In the genomic region with DNA sequence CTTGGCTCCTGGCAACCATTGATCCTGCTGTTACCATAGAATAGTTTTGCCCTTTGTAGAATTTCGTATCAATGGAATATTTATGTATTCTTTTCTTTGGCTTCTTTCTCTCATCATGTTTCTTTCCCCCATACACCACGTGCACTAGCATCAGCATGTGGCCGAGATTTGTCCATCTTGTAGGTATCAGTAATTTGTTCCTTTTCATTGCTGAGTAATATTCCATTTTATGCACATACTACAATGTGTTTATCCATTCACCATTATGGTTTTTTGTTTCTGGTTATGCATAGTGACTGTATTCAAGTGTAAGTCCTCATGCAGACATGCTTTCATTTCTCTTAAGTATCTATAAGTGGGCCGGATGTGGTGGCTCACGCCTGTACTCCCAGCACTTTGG, we compare ENCODE assay signal across 29 cellular contexts. TPM values are rescaled to one million over a fixed set of nuclear protein-coding genes. Genes with fewer than 3 reads are reported as not detected.
A peak's percentile ranks its signal among the peaks of the same experiment; 100 is the strongest.
DNase-seq lines count a peak whose midpoint lies in the region; ATAC-seq, FAIRE-seq and TF ChIP-seq lines count a peak whose summit lies in the region.
"Had no signal": no experiment of that assay in that cellular context is flagged by ENCODE, and none has a peak within 500 bp of the region (broad histone marks: within the 10 kb centered on the region; RNA-seq: fewer than 3 reads in every experiment).

No MANE protein-coding gene starts in this region.

- no peak for TF ChIP-seq POLR2A in HepG2 (IDR thresholded peaks at IDR 0.05; ENCODE audit: insufficient read depth in 1 of 2, low read depth in 2 of 2, low read length in 2 of 2)
- TF ChIP-seq POLR2A in right lobe of liver (IDR thresholded peaks at IDR 0.05) = no peak

- no peaks in the 10 kb centered on the region for H3K36me3 ChIP-seq in HepG2 (replicated peaks in 1 of 2; ENCODE audit: control insufficient read depth in 1 of 2, insufficient read depth in 2 of 2, low read length in 2 of 2)
- H3K36me3 ChIP-seq in right lobe of liver = peaks cover 0 to 3% (median 0%) of the 10 kb centered on the region in 4 donors
- H3K36me3 ChIP-seq in HEK293 (ENCODE audit: control insufficient read depth in 2 of 2, insufficient read depth in 1 of 2, low read length in 2 of 2) = no peaks in the 10 kb centered on the region; a peak in 1 of 3 replicates

- no peak for FAIRE-seq in HepG2 (lab: Jason Lieb, UNC)
- FAIRE-seq: A204.1, GM12878, GM12892, GM18507 had no signal

- no peaks in the 10 kb centered on the region for H3K4me1 Mint-ChIP-seq in endothelial cell (ENCODE audit: unreplicated experiment)

- H3K27ac ChIP-seq in HepG2 (ENCODE audit: extremely low read length, insufficient read depth, low read length) = peak overlapping the region; percentile 92
- no peak overlapping the region for H3K27ac ChIP-seq in right lobe of liver
- no peak overlapping the region for H3K27ac ChIP-seq in HEK293 (ENCODE audit: extremely low read depth, low read depth, low read length)
- H3K27ac ChIP-seq: BLaER1 had no signal

- no peaks in the 10 kb centered on the region; a peak in 1 of 5 replicates for H3K27me3 ChIP-seq in HepG2 (ENCODE audit: control insufficient read depth in 1 of 2, insufficient read depth in 2 of 2, low read length in 2 of 2)
- no peaks in the 10 kb centered on the region for H3K27me3 ChIP-seq in right lobe of liver

- peaks cover 1% of the 10 kb centered on the region for H3K79me2 ChIP-seq in HepG2 (ENCODE audit: insufficient read depth, low read length)

- no peak overlapping the region for H3K27ac Mint-ChIP-seq in endothelial cell (ENCODE audit: unreplicated experiment)
- H3K27ac Mint-ChIP-seq: CD4-positive, alpha-beta memory T cell; CD4-positive, CD25-positive, alpha-beta regulatory T cell had no signal

- in situ Hi-C loops in HepG2 (cut with HindIII; ENCODE audit: extremely low pct_ligation_motif_present, low pct_unique_long_range_greater_than_20kb) (no loop called here), ACHN (cut with HindIII; ENCODE audit: low pct_ligation_motif_present, low pct_unique_long_range_greater_than_20kb, low sequenced_read_pairs) (no loop called here)

- CTCF ChIA-PET in HepG2 (lab: Yijun Ruan, JAX; ENCODE audit: low intra/inter-chr PET ratio, low total read pairs) (no interaction called here), HEK293 (lab: Yijun Ruan, JAX) (no interaction called here)

- intact Hi-C loops in HepG2 (cut with micrococcal nuclease; ENCODE audit: unreplicated experiment) (loop anchor here (5.0 kb wide), 1 partner anchor 541 kb away; no protein-coding TSS in a partner anchor), right lobe of liver (cut with DNase I) (no loop called here)

- H3K27me3 Mint-ChIP-seq in endothelial cell (ENCODE audit: unreplicated experiment) = no peaks in the 10 kb centered on the region

- peaks cover 8% of the 10 kb centered on the region for H3K36me3 Mint-ChIP-seq in endothelial cell (ENCODE audit: low read depth, unreplicated experiment)

- H3K4me3 ChIP-seq in HepG2 (replicated peaks in 1 of 3; ENCODE audit: insufficient read depth in 1 of 3, low read depth in 2 of 3, low read length in 3 of 3) (no peak overlapping the region), right lobe of liver (no peak overlapping the region), HEK293 (ENCODE audit: low read depth, low read length) (no peak overlapping the region)
- H3K4me3 ChIP-seq: BLaER1, GM12878 had no signal

- TF ChIP-seq RAD21 in HepG2 (CRISPR knock-in tag; IDR thresholded peaks at IDR 0.05) = no peak

- no peak overlapping the region for H2AFZ ChIP-seq in HepG2 (ENCODE audit: low read length)

- BruUV-seq in HepG2 (replicated peaks; lab: Mats Ljungman, UMichigan) = no TSS peak

- POLR2A ChIA-PET in HepG2 (lab: Yijun Ruan, JAX) (no interaction called here), HEK293 (lab: Yijun Ruan, JAX) (no interaction called here)

- H4K20me1 ChIP-seq in HepG2 (ENCODE audit: insufficient read depth, low read length) = no peaks in the 10 kb centered on the region

- peak overlapping the region; percentile 24 for H3K4me3 Mint-ChIP-seq in endothelial cell (ENCODE audit: unreplicated experiment)
- H3K4me3 Mint-ChIP-seq: CD14-positive monocyte; CD4-positive, alpha-beta memory T cell had no signal

- no peak overlapping the region for H3K9ac ChIP-seq in HepG2 (ENCODE audit: insufficient read depth, low read depth, low read length)
- H3K9ac ChIP-seq: BLaER1 had no signal

- TF ChIP-seq EP300 in HepG2 (IDR thresholded peaks at IDR 0.05; ENCODE audit: low read depth in 2 of 2, low read length in 2 of 2) (no peak), HepG2 (CRISPR knock-in tag; IDR thresholded peaks at IDR 0.05; ENCODE audit: borderline replicate concordance) (no peak)

- no peak for DNase-seq in HepG2 (ENCODE audit: low spot score)
- no peak for DNase-seq in right lobe of liver
- no peak for DNase-seq in endothelial cell (ENCODE audit: low spot score)
- DNase-seq in ACHN = no peak
- no peak for DNase-seq in NCI-H1048 (lab: John Stamatoyannopoulos, UW)
- no peak for DNase-seq in stimulated activated CD4-positive, alpha-beta T cell treated with anti-CD3 and anti-CD28 coated beads, Interleukin-4, amount 100 ng/mL, for 4 hours
- DNase-seq: 8988T; BE2C; C1 segment of cervical spinal cord; CD4-positive, alpha-beta memory T cell; CD4-positive, CD25-positive, alpha-beta regulatory T cell; CD8-positive, alpha-beta memory T cell; COR-L47; DMS 273 treated with DMSO at 0.1 percent for 48 hours; DMS153; DMS53; DMS79; DND-41; EL; GDM1 had no signal

- ATAC-seq in HepG2 (no peak), right lobe of liver (no peak)
- ATAC-seq: GM12878 had no signal

- TF ChIP-seq CTCF in HepG2 (CRISPR knock-in tag; IDR thresholded peaks at IDR 0.05) (no peak), right lobe of liver (IDR thresholded peaks at IDR 0.05) (no peak), HEK293 (tag by site-specific recombination; IDR thresholded peaks at IDR 0.05) (no peak), endothelial cell (IDR thresholded peaks at IDR 0.05; ENCODE audit: unreplicated experiment) (no peak)

- H3K4me1 ChIP-seq in HepG2 (ENCODE audit: insufficient read depth, low read length) (peaks cover 71% of the 10 kb centered on the region), right lobe of liver (peaks cover 0 to 4% (median 0%) of the 10 kb centered on the region in 4 donors), HEK293 (ENCODE audit: control insufficient read depth, insufficient read depth, low read length) (no peaks in the 10 kb centered on the region)
- H3K4me1 ChIP-seq: BE2C had no signal

- H3K4me2 ChIP-seq in HepG2 (ENCODE audit: low read depth, low read length) = no peak overlapping the region
- H3K4me2 ChIP-seq: BLaER1 had no signal

- no peaks in the 10 kb centered on the region for H3K9me3 Mint-ChIP-seq in endothelial cell (ENCODE audit: unreplicated experiment)

- H3K9me3 ChIP-seq in HepG2 (ENCODE audit: low read length) (no peaks in the 10 kb centered on the region), right lobe of liver (no peaks in the 10 kb centered on the region), HEK293 (ENCODE audit: control insufficient read depth, insufficient read depth, low read depth, low read length) (no peaks in the 10 kb centered on the region)
- H3K9me3 ChIP-seq: BE2C had no signal

- over 99% methylated on average over 5 of the region's 5 CpGs for WGBS in HepG2 (ENCODE audit: low lambda C conversion rate)
- 96% methylated on average over 5 of the region's 5 CpGs for WGBS in right lobe of liver (ENCODE audit: insufficient coverage, low coverage, low lambda C conversion rate, missing lambda C conversion rate)

RNA-seq across cellular contexts. Expression of a gene that starts 4.5 kb away (rescaled TPM):
- total RNA-seq in HepG2 (2016; rRNA removed; fragmentation: Illumina TruSeq; extraction: Trizol) (0.83 and 1.8 TPM in 2 replicates), right lobe of liver (under 1 TPM in 1 of 6 experiments, not detected in 5; 0.37 TPM), endothelial cell (ENCODE audit: unreplicated experiment) (0.21 TPM)
- 0.20 and 0.44 TPM in 2 replicates for total RNA-seq in HepG2 (2016; cell fraction: cytosol; rRNA removed; fragmentation: Illumina TruSeq; extraction: Trizol; ENCODE audit: low read depth)
- 0.56 and 1.8 TPM in 2 replicates for total RNA-seq in HepG2 (2016; cell fraction: insoluble cytoplasmic fraction; rRNA removed; fragmentation: Illumina TruSeq; extraction: Trizol)
- total RNA-seq in HepG2 (2016; cell fraction: membrane; rRNA removed; fragmentation: Illumina TruSeq; extraction: Trizol) = 0.46 and 0.55 TPM in 2 replicates
- 1.4 TPM in 2 replicates for total RNA-seq in HepG2 (2016; cell fraction: nucleus; rRNA removed; fragmentation: Illumina TruSeq; extraction: Trizol)
- polyA plus RNA-seq in HepG2 (2011; rRNA removed) = 40.7 and 43.2 TPM in 2 replicates
- 17.0 and 22.7 TPM in 2 replicates for polyA plus RNA-seq in HepG2 (2011; cell fraction: cytosol; rRNA removed)
- 47.8 and 68.7 TPM in 2 replicates for polyA plus RNA-seq in HepG2 (2011; cell fraction: nucleus; rRNA removed)
- 59.6 and 62.7 TPM in 2 replicates for polyA plus RNA-seq in HepG2 (2012)
- 0.08 and 0.19 TPM in 2 replicates for polyA plus RNA-seq in HepG2 (2016; cell fraction: cytosol; fragmentation: Illumina TruSeq; extraction: Trizol; ENCODE audit: low read depth)
- 0.53 and 0.60 TPM in 2 replicates for polyA plus RNA-seq in HepG2 (2016; cell fraction: insoluble cytoplasmic fraction; fragmentation: Illumina TruSeq; extraction: Trizol; ENCODE audit: low read depth)
- 0.16 and 0.26 TPM in 2 replicates for polyA plus RNA-seq in HepG2 (2016; cell fraction: membrane; fragmentation: Illumina TruSeq; extraction: Trizol; ENCODE audit: low read depth)
- polyA plus RNA-seq in HepG2 (2016; cell fraction: nucleus; fragmentation: Illumina TruSeq; extraction: Trizol; ENCODE audit: insufficient read depth, low read depth) = 2.1 and 2.3 TPM in 2 replicates
- 0.09 and 81.0 TPM in 2 replicates for polyA minus RNA-seq in HepG2 (2011; rRNA and poly(A)+ RNA removed; ENCODE audit: low replicate concordance)
- polyA minus RNA-seq in HepG2 (2011; cell fraction: cytosol; rRNA and poly(A)+ RNA removed) = 31.8 and 33.0 TPM in 2 replicates
- 18.5 and 28.2 TPM in 2 replicates for polyA minus RNA-seq in HepG2 (2011; cell fraction: nucleus; rRNA and poly(A)+ RNA removed)
- total RNA-seq: CD4-positive, alpha-beta memory T cell; CD4-positive, CD25-positive, alpha-beta regulatory T cell; CD8-positive, alpha-beta memory T cell; Daoy; GM12878 had no signal
- polyA plus RNA-seq: AG04450; CD14-positive monocyte; CD4-positive, alpha-beta memory T cell; CD4-positive, CD25-positive, alpha-beta regulatory T cell; CD8-positive, alpha-beta memory T cell had no signal

RNA-seq across cellular contexts. Expression of a gene that starts 45.2 kb away (rescaled TPM):
- total RNA-seq in HepG2 (2016; rRNA removed; fragmentation: Illumina TruSeq; extraction: Trizol) (241 and 310 TPM in 2 replicates), right lobe of liver (100 to 1,000 TPM in 1 of 6 experiments, 10 to 100 TPM in 5; 40.6 to 114 (median 77.6) TPM), endothelial cell (ENCODE audit: unreplicated experiment) (74.7 TPM)
- total RNA-seq in HepG2 (2016; cell fraction: cytosol; rRNA removed; fragmentation: Illumina TruSeq; extraction: Trizol; ENCODE audit: low read depth) = 46.4 and 46.6 TPM in 2 replicates
- 247 and 307 TPM in 2 replicates for total RNA-seq in HepG2 (2016; cell fraction: insoluble cytoplasmic fraction; rRNA removed; fragmentation: Illumina TruSeq; extraction: Trizol)
- 65.3 and 71.9 TPM in 2 replicates for total RNA-seq in HepG2 (2016; cell fraction: membrane; rRNA removed; fragmentation: Illumina TruSeq; extraction: Trizol)
- 99.7 and 100 TPM in 2 replicates for total RNA-seq in HepG2 (2016; cell fraction: nucleus; rRNA removed; fragmentation: Illumina TruSeq; extraction: Trizol)
- 113 and 118 TPM in 2 replicates for polyA plus RNA-seq in HepG2 (2011; rRNA removed)
- polyA plus RNA-seq in HepG2 (2011; cell fraction: cytosol; rRNA removed) = 126 and 174 TPM in 2 replicates
- polyA plus RNA-seq in HepG2 (2011; cell fraction: nucleus; rRNA removed) = 40.9 and 53.0 TPM in 2 replicates
- polyA plus RNA-seq in HepG2 (2012) = 114 and 118 TPM in 2 replicates
- 26.2 TPM in 2 replicates for polyA plus RNA-seq in HepG2 (2016; cell fraction: cytosol; fragmentation: Illumina TruSeq; extraction: Trizol; ENCODE audit: low read depth)
- polyA plus RNA-seq in HepG2 (2016; cell fraction: insoluble cytoplasmic fraction; fragmentation: Illumina TruSeq; extraction: Trizol; ENCODE audit: low read depth) = 395 TPM in 2 replicates
- polyA plus RNA-seq in HepG2 (2016; cell fraction: membrane; fragmentation: Illumina TruSeq; extraction: Trizol; ENCODE audit: low read depth) = 42.3 and 47.2 TPM in 2 replicates
- polyA plus RNA-seq in HepG2 (2016; cell fraction: nucleus; fragmentation: Illumina TruSeq; extraction: Trizol; ENCODE audit: insufficient read depth, low read depth) = 170 and 191 TPM in 2 replicates
- polyA minus RNA-seq in HepG2 (2011; rRNA and poly(A)+ RNA removed; ENCODE audit: low replicate concordance) = 102 and 240 TPM in 2 replicates
- 59.2 and 65.4 TPM in 2 replicates for polyA minus RNA-seq in HepG2 (2011; cell fraction: cytosol; rRNA and poly(A)+ RNA removed)
- polyA minus RNA-seq in HepG2 (2011; cell fraction: nucleus; rRNA and poly(A)+ RNA removed) = 32.2 and 49.9 TPM in 2 replicates

RNA-seq across cellular contexts. Expression of a gene that starts 45.7 kb away (rescaled TPM):
- total RNA-seq in HepG2 (2016; rRNA removed; fragmentation: Illumina TruSeq; extraction: Trizol) (13.3 and 14.9 TPM in 2 replicates), right lobe of liver (1 to 10 TPM; 7.2 to 9.9 (median 8.6) TPM), endothelial cell (ENCODE audit: unreplicated experiment) (28.7 TPM)
- 2.6 and 2.8 TPM in 2 replicates for total RNA-seq in HepG2 (2016; cell fraction: cytosol; rRNA removed; fragmentation: Illumina TruSeq; extraction: Trizol; ENCODE audit: low read depth)
- 12.8 and 14.5 TPM in 2 replicates for total RNA-seq in HepG2 (2016; cell fraction: insoluble cytoplasmic fraction; rRNA removed; fragmentation: Illumina TruSeq; extraction: Trizol)
- 6.3 and 6.8 TPM in 2 replicates for total RNA-seq in HepG2 (2016; cell fraction: membrane; rRNA removed; fragmentation: Illumina TruSeq; extraction: Trizol)
- 11.3 and 15.3 TPM in 2 replicates for total RNA-seq in HepG2 (2016; cell fraction: nucleus; rRNA removed; fragmentation: Illumina TruSeq; extraction: Trizol)
- polyA plus RNA-seq in HepG2 (2011; rRNA removed) = 18.7 and 21.5 TPM in 2 replicates
- polyA plus RNA-seq in HepG2 (2011; cell fraction: cytosol; rRNA removed) = 11.6 and 15.0 TPM in 2 replicates
- polyA plus RNA-seq in HepG2 (2011; cell fraction: nucleus; rRNA removed) = 15.9 and 19.5 TPM in 2 replicates
- 9.7 and 11.4 TPM in 2 replicates for polyA plus RNA-seq in HepG2 (2012)
- 1.7 and 1.8 TPM in 2 replicates for polyA plus RNA-seq in HepG2 (2016; cell fraction: cytosol; fragmentation: Illumina TruSeq; extraction: Trizol; ENCODE audit: low read depth)
- 14.7 and 15.7 TPM in 2 replicates for polyA plus RNA-seq in HepG2 (2016; cell fraction: insoluble cytoplasmic fraction; fragmentation: Illumina TruSeq; extraction: Trizol; ENCODE audit: low read depth)
- polyA plus RNA-seq in HepG2 (2016; cell fraction: membrane; fragmentation: Illumina TruSeq; extraction: Trizol; ENCODE audit: low read depth) = 3.7 and 4.4 TPM in 2 replicates
- polyA plus RNA-seq in HepG2 (2016; cell fraction: nucleus; fragmentation: Illumina TruSeq; extraction: Trizol; ENCODE audit: insufficient read depth, low read depth) = 14.0 and 16.4 TPM in 2 replicates
- 18.9 and 21.0 TPM in 2 replicates for polyA minus RNA-seq in HepG2 (2011; rRNA and poly(A)+ RNA removed; ENCODE audit: low replicate concordance)
- polyA minus RNA-seq in HepG2 (2011; cell fraction: cytosol; rRNA and poly(A)+ RNA removed) = 9.8 and 11.7 TPM in 2 replicates
- polyA minus RNA-seq in HepG2 (2011; cell fraction: nucleus; rRNA and poly(A)+ RNA removed) = 29.2 and 34.9 TPM in 2 replicates
